10 cellular contexts compared by ENCODE assay signal in genomic region chr11:46048198-46048597, GRCh38.
"Had no signal": no experiment of that assay in that cellular context is flagged by ENCODE, and none has a peak within 500 bp of the region (broad histone marks: within the 10 kb centered on the region; RNA-seq: fewer than 3 reads in every experiment).

No MANE protein-coding gene starts in this region.

- ATAC-seq: GM23338, HepG2 had no signal

- H3K4me2 ChIP-seq: GM23338, KMS-11 had no signal

- FAIRE-seq: H1, H54, HepG2 had no signal

- H3K27ac ChIP-seq: HL-60, KMS-11 had no signal

- H3K4me3 ChIP-seq: GM23338 had no signal

- DNase-seq: H9, HCEC 1CT, HFFc6, KBM-7 had no signal
